ENCODE assay signal across 1 cellular context in the genomic region with DNA sequence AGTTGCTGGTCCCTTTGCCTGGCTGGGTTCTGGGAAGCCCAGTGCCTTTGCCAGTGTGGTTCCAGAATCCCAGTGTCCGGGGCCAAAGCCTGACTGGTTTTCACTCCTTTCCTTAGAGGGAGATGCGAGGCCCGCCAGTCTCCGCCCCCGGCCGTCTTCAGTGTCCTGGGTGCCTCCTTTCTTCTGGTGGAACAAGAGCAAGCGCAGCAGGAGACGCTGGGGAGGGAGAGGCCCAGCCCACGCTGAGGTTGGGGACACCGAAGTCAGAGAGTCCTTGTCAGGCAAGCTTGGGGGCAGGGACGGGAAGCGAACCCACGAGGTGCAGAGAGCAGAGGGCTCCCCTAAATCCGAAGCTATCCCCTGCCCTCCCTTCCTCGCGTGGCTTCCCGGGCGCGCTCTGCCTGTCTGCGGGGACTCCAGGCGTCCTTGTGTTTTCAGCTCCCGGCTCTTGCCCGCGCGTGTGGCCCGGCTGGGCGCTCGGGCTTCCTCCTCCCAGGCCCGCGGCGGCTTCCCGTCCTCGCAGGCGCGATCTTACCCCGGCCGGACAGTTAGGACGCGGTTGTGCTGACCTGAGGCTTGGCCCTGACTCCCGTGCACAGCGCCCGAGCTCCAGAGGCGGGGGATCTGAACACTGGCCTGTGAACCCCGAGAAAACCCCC.
TF ChIP-seq lines count a peak whose summit lies in the region.

No MANE protein-coding gene starts in this region.

TF ChIP-seq in K562, 482 proteins besides CTCF, POLR2A, EP300 and RAD21 (continued from another document):
- TF ChIP-seq NRF1 (conservative IDR thresholded peaks at IDR 0.05 in 1 of 2, IDR thresholded peaks at IDR 0.05 in 1 of 2): peak; percentile 17 to 29; a peak in 1 of 4 replicates
- TF ChIP-seq MYBL2 (IDR thresholded peaks at IDR 0.05; ENCODE audit: low read depth): no peak
- TF ChIP-seq MYBL2 (CRISPR knock-in tag; IDR thresholded peaks at IDR 0.05; ENCODE audit: borderline replicate concordance): no peak
- no peak for TF ChIP-seq RB1 (IDR thresholded peaks at IDR 0.05; ENCODE audit: low read depth)
TF ChIP-seq in K562: peak in this region for 2.
